24 cellular contexts compared by ENCODE assay signal in the genomic region with DNA sequence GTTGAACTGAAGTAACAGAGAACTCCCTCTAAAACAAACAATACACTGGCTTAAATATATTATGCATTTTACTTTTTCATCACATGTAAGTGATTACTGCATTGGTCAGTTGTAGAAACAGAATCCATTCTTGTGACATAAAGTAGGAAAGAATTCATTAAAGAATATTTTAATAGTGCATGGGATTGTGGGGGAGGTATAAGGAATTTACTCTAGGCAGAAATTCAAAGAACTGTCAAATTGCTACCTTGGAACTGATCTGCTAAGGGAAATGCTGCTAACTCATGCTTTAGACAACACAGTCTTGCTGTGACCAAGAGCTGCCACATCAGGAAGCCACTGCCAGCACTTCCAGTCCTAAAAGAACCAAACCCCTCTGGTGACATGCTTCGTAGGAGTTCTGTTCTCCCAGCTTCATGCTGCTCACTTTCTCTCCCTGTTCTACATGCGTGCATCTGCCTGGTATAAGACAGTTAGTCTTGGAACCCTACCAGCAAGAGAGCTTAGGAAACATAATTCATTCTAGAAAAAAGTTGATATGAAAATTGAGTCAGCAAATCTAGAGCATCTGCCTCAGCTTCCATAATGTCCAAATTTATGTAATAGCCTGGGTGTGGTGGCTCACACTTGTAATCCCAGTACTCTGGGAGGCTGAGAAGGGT.
DNase-seq lines count a peak whose midpoint lies in the region; ATAC-seq, FAIRE-seq and TF ChIP-seq lines count a peak whose summit lies in the region.
"Had no signal": no experiment of that assay in that cellular context is flagged by ENCODE, and none has a peak within 500 bp of the region (broad histone marks: within the 10 kb centered on the region; RNA-seq: fewer than 3 reads in every experiment).

No MANE protein-coding gene starts in this region.

- H3K79me2 ChIP-seq in endothelial cell of umbilical vein (ENCODE audit: control insufficient read depth, insufficient read depth, low read length): no peaks in the 10 kb centered on the region

- CTCF ChIA-PET in endothelial cell of umbilical vein (lab: Charles Lee): interaction anchor here (4.9 kb wide), 1 partner anchor 946 kb away, joined by 23 read pairs; no protein-coding TSS in a partner anchor

- DNase-seq in astrocyte of the cerebellum (ENCODE audit: low read depth): peak; percentile 2
- DNase-seq in endothelial cell of umbilical vein (ENCODE audit: low read depth, low spot score): no peak
- DNase-seq in omental fat pad (ENCODE audit: low spot score): no peak
- DNase-seq in NCI-H1417 treated with DMSO at 0.1 percent for 48 hours (lab: John Stamatoyannopoulos, UW): no peak
- DNase-seq in effector CD4-positive, alpha-beta T cell: no peak
- no peak for DNase-seq in RCC 7860 (ENCODE audit: low spot score)
- DNase-seq: Caco-2; CD4-positive, alpha-beta memory T cell; DMS 273 treated with DMSO at 0.1 percent for 48 hours; DMS79 treated with DMSO at 0.1 percent for 48 hours; GM23248; H9; HFFc6; Kasumi-1; NCI-H1417; NCI-H187 treated with DMSO at 0.1 percent for 48 hours; NCI-H2107; NCI-H510A treated with DMSO at 0.1 percent for 48 hours; NCI-H774; NK-92 treated with Interleukin-12 subunit alpha and Interleukin-12 subunit beta, amount 100 ng/mL, for 24 hours; SIG-M5 had no signal

- H3K27me3 ChIP-seq in endothelial cell of umbilical vein (ENCODE audit: control insufficient read depth in 2 of 2, insufficient read depth in 2 of 2, low read length in 2 of 2): no peaks in the 10 kb centered on the region
- H3K27me3 ChIP-seq: BLaER1 treated with 17β-estradiol and CSF1 and Interleukin-3, amounts not matched to agents 10 nM and 100 nM had no signal

- H3K27ac ChIP-seq in endothelial cell of umbilical vein (ENCODE audit: insufficient read depth, low read depth, low read length): no peak overlapping the region
- H3K27ac ChIP-seq: BLaER1 treated with 17β-estradiol and CSF1 and Interleukin-3, amounts not matched to agents 10 nM and 100 nM; GM23248 had no signal

- TF ChIP-seq CTCF in astrocyte of the cerebellum (IDR thresholded peaks at IDR 0.05; ENCODE audit: low read depth, low read length, missing control alignments) (no peak), endothelial cell of umbilical vein (IDR thresholded peaks at IDR 0.05; ENCODE audit: extremely low read depth in 1 of 2, insufficient read depth in 1 of 2, low read depth in 1 of 2, low read length in 2 of 2) (no peak), omental fat pad (IDR thresholded peaks at IDR 0.05) (no peak)

- in situ Hi-C loops in astrocyte of the cerebellum (cut with HindIII; ENCODE audit: low sequenced_read_pairs): no loop called here

- H3K9me3 ChIP-seq in endothelial cell of umbilical vein (replicated peaks; ENCODE audit: control insufficient read depth, insufficient read depth, low read length): no peaks in the 10 kb centered on the region
- H3K9me3 ChIP-seq: Caco-2 had no signal

- no peaks in the 10 kb centered on the region for H3K9me1 ChIP-seq in endothelial cell of umbilical vein (replicated peaks; ENCODE audit: control insufficient read depth, extremely low read depth, insufficient read depth, low read length)

- intact Hi-C loops in endothelial cell of umbilical vein (cut with micrococcal nuclease): loop anchor here (1.0 kb wide), 1 partner anchor 946 kb away; no protein-coding TSS in a partner anchor

- no peak overlapping the region for H3K9ac ChIP-seq in endothelial cell of umbilical vein (replicated peaks; ENCODE audit: extremely low read depth, insufficient read depth, low read length)
- H3K9ac ChIP-seq: BLaER1 treated with 17β-estradiol and CSF1 and Interleukin-3, amounts not matched to agents 10 nM and 100 nM; GM23248 had no signal

- H3K4me3 ChIP-seq in astrocyte of the cerebellum (ENCODE audit: low read depth, low read length) (no peak overlapping the region), endothelial cell of umbilical vein (replicated peaks in 1 of 3; ENCODE audit: insufficient read depth in 1 of 3, low read depth in 1 of 3, low read length in 3 of 3) (no peak overlapping the region)
- H3K4me3 ChIP-seq: BLaER1 treated with 17β-estradiol and CSF1 and Interleukin-3, amounts not matched to agents 10 nM and 100 nM; GM12878; GM23248 had no signal

- no peaks in the 10 kb centered on the region for H4K20me1 ChIP-seq in endothelial cell of umbilical vein (replicated peaks; ENCODE audit: control insufficient read depth, extremely low read depth, insufficient read depth, low read length)
- H4K20me1 ChIP-seq: BLaER1 treated with 17β-estradiol and CSF1 and Interleukin-3, amounts not matched to agents 10 nM and 100 nM had no signal

- peak overlapping the region; percentile 57 for H2AFZ ChIP-seq in endothelial cell of umbilical vein (ENCODE audit: low read depth, low read length)
- H2AFZ ChIP-seq: GM23248 had no signal

- no peak for TF ChIP-seq POLR2A in endothelial cell of umbilical vein (IDR thresholded peaks at IDR 0.05; ENCODE audit: low read depth, low read length)

- BruUV-seq in endothelial cell of umbilical vein (replicated peaks; lab: Mats Ljungman, UMichigan): no TSS peak

- no peak overlapping the region for H3K4me2 ChIP-seq in endothelial cell of umbilical vein (ENCODE audit: insufficient read depth, low read length)
- H3K4me2 ChIP-seq: BLaER1 treated with 17β-estradiol and CSF1 and Interleukin-3, amounts not matched to agents 10 nM and 100 nM had no signal

- H3K36me3 ChIP-seq in endothelial cell of umbilical vein (ENCODE audit: control insufficient read depth in 2 of 2, extremely low read depth in 1 of 2, insufficient read depth in 2 of 2, low read length in 2 of 2): no peaks in the 10 kb centered on the region
- H3K36me3 ChIP-seq: BLaER1 treated with 17β-estradiol and CSF1 and Interleukin-3, amounts not matched to agents 10 nM and 100 nM had no signal

- POLR2A ChIA-PET in endothelial cell of umbilical vein (lab: Charles Lee): no interaction called here

- H3K4me1 ChIP-seq in endothelial cell of umbilical vein (ENCODE audit: control insufficient read depth, extremely low read depth, insufficient read depth, low read length): no peaks in the 10 kb centered on the region
- H3K4me1 ChIP-seq: BLaER1 treated with 17β-estradiol and CSF1 and Interleukin-3, amounts not matched to agents 10 nM and 100 nM; Caco-2 had no signal

- dilution Hi-C loops in endothelial cell of umbilical vein (cut with MboI; ENCODE audit: extremely low pct_ligation_motif_present, low sequenced_read_pairs): no loop called here

- ATAC-seq in omental fat pad (ENCODE audit: low FRiP score) (peak; percentile 80), GM21723 (IDR thresholded peaks at IDR 0.05; ENCODE audit: unreplicated experiment) (no peak)
- ATAC-seq: GM12878 had no signal

- FAIRE-seq in endothelial cell of umbilical vein (lab: Jason Lieb, UNC) (no peak), RCC 7860 (lab: Jason Lieb, UNC) (no peak)
- FAIRE-seq: GM12878 had no signal

TF ChIP-seq in endothelial cell of umbilical vein, 7 proteins besides CTCF, POLR2A, EP300 and RAD21:
- TF ChIP-seq EZH2 (IDR thresholded peaks at IDR 0.05; ENCODE audit: borderline replicate concordance, low read depth, low read length, severe bottlenecking) (no peak), POLR2AphosphoS5 (IDR thresholded peaks at IDR 0.05; ENCODE audit: insufficient read depth, low read depth, low read length) (no peak), GATA2 (IDR thresholded peaks at IDR 0.05; ENCODE audit: insufficient read depth, insufficient read length, low read depth, low read length) (no peak), FOS (IDR thresholded peaks at IDR 0.05; ENCODE audit: borderline replicate concordance, insufficient read depth, low read length) (no peak), MYC (IDR thresholded peaks at IDR 0.05; ENCODE audit: low read depth, low read length) (no peak), JUN (IDR thresholded peaks at IDR 0.05; ENCODE audit: borderline replicate concordance, insufficient read depth, insufficient read length, low read depth) (no peak)
- TF ChIP-seq, protein P1, sequence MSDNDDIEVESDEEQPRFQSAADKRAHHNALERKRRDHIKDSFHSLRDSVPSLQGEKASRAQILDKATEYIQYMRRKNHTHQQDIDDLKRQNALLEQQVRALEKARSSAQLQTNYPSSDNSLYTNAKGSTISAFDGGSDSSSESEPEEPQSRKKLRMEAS (IDR thresholded peaks at IDR 0.05; ENCODE audit: insufficient read depth, insufficient read length): no peak
